In the genomic region with DNA sequence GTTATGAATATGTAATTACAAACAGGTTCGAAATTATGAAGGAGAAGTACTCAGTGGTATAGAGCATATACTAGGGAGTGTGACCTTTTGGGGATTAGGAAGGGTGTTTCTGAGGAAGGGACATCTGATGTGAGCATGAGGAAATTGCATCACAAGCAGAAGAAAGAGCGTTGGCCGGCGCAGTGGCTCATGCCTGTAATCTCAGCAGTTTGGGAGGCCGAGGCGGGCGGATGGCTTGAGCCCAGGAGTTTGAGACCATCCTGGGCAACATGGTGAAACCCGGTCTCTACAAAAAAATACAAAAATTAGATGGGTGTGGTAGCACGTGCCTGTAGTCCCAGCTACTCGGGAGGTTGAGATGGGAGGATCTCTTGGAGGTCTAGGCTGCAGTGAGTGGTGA, we compare ENCODE assay signal across 12 cellular contexts. TPM values are rescaled to one million over a fixed set of nuclear protein-coding genes. Genes with fewer than 3 reads are reported as not detected.
DNase-seq lines count a peak whose midpoint lies in the region; TF ChIP-seq lines count a peak whose summit lies in the region.
"Had no signal": no experiment of that assay in that cellular context is flagged by ENCODE, and none has a peak within 500 bp of the region (broad histone marks: within the 10 kb centered on the region; RNA-seq: fewer than 3 reads in every experiment).

No MANE protein-coding gene starts in this region.

- no peaks in the 10 kb centered on the region for H3K9me3 ChIP-seq in smooth muscle cell (replicated peaks; ENCODE audit: low read depth)
- H3K9me3 ChIP-seq: tibial artery had no signal

- no peak overlapping the region for H3K9ac ChIP-seq in smooth muscle cell (ENCODE audit: low read depth)

- peaks cover 6% of the 10 kb centered on the region for H3F3A ChIP-seq in smooth muscle cell (ENCODE audit: low read depth)

- no peaks in the 10 kb centered on the region for H3K27me3 Mint-ChIP-seq in activated CD4-positive, alpha-beta T cell treated with anti-CD3 and anti-CD28 coated beads, Interleukin-2, amount 10 ng/mL, durations not matched to agents 24 days and 14 days
- H3K27me3 Mint-ChIP-seq in dendritic cell treated with granulocyte-macrophage colony-stimulating factor and Interleukin-4, amounts not matched to agents 40 ng/mL and 50 ng/mL, for 4 days: no peaks in the 10 kb centered on the region
- H3K27me3 Mint-ChIP-seq in progenitor cell of endocrine pancreas (no peaks in the 10 kb centered on the region), chondrocyte (ENCODE audit: low read depth) (no peaks in the 10 kb centered on the region)

- DNase-seq in activated CD4-positive, alpha-beta T cell treated with anti-CD3 and anti-CD28 coated beads, Interleukin-2, amount 10 ng/mL, durations not matched to agents 24 days and 14 days: no peak
- no peak for DNase-seq in activated CD4-positive, alpha-beta T cell treated with anti-CD3 and anti-CD28 coated beads for 48 hours
- DNase-seq in NOMO-1 (lab: John Stamatoyannopoulos, UW; ENCODE audit: unreplicated experiment in 2 of 2) (peak; percentile 43 to 52), progenitor cell of endocrine pancreas (ENCODE audit: low spot score, unreplicated experiment) (no peak), chondrocyte (ENCODE audit: low spot score) (no peak), SHP77 (lab: John Stamatoyannopoulos, UW) (no peak), smooth muscle cell (lab: John Stamatoyannopoulos, UW; ENCODE audit: unreplicated experiment) (no peak)
- DNase-seq: NCI-H1048, SHP77 treated with DMSO at 0.1 percent for 48 hours had no signal

- peaks cover 15% of the 10 kb centered on the region for H3K36me3 Mint-ChIP-seq in activated CD4-positive, alpha-beta T cell treated with anti-CD3 and anti-CD28 coated beads, Interleukin-2, amount 10 ng/mL, durations not matched to agents 24 days and 14 days (ENCODE audit: low read depth)
- peaks cover 22% of the 10 kb centered on the region for H3K36me3 Mint-ChIP-seq in dendritic cell treated with granulocyte-macrophage colony-stimulating factor and Interleukin-4, amounts not matched to agents 40 ng/mL and 50 ng/mL, for 4 days (ENCODE audit: low read depth)
- H3K36me3 Mint-ChIP-seq in progenitor cell of endocrine pancreas (ENCODE audit: insufficient read depth): peaks cover 2% of the 10 kb centered on the region
- no peaks in the 10 kb centered on the region for H3K36me3 Mint-ChIP-seq in chondrocyte (ENCODE audit: low read depth)

- H3K27ac Mint-ChIP-seq in activated CD4-positive, alpha-beta T cell treated with anti-CD3 and anti-CD28 coated beads, Interleukin-2, amount 10 ng/mL, durations not matched to agents 24 days and 14 days: peak overlapping the region; percentile 79
- H3K27ac Mint-ChIP-seq in dendritic cell treated with granulocyte-macrophage colony-stimulating factor and Interleukin-4, amounts not matched to agents 40 ng/mL and 50 ng/mL, for 4 days: peak overlapping the region; percentile 98
- H3K27ac Mint-ChIP-seq in progenitor cell of endocrine pancreas: peak overlapping the region; percentile 41
- no peak overlapping the region for H3K27ac Mint-ChIP-seq in chondrocyte (ENCODE audit: unreplicated experiment)

- no peaks in the 10 kb centered on the region for H3K27me3 ChIP-seq in smooth muscle cell (ENCODE audit: low read depth)
- H3K27me3 ChIP-seq: tibial artery had no signal

- H3K4me1 ChIP-seq in smooth muscle cell (ENCODE audit: low read depth): peaks cover 7% of the 10 kb centered on the region

- peaks cover 34% of the 10 kb centered on the region for H3K79me2 ChIP-seq in smooth muscle cell (ENCODE audit: low read depth)

- H3K4me1 Mint-ChIP-seq in activated CD4-positive, alpha-beta T cell treated with anti-CD3 and anti-CD28 coated beads, Interleukin-2, amount 10 ng/mL, durations not matched to agents 24 days and 14 days: peaks cover 68% of the 10 kb centered on the region
- H3K4me1 Mint-ChIP-seq in dendritic cell treated with granulocyte-macrophage colony-stimulating factor and Interleukin-4, amounts not matched to agents 40 ng/mL and 50 ng/mL, for 4 days (ENCODE audit: low read depth): peaks cover 88% of the 10 kb centered on the region
- H3K4me1 Mint-ChIP-seq in progenitor cell of endocrine pancreas (ENCODE audit: low read depth) (peaks cover 19% of the 10 kb centered on the region), chondrocyte (ENCODE audit: low read depth) (peaks cover 11% of the 10 kb centered on the region)

- no peak overlapping the region for H3K4me2 ChIP-seq in smooth muscle cell

- no peak overlapping the region for H3K4me3 Mint-ChIP-seq in activated CD4-positive, alpha-beta T cell treated with anti-CD3 and anti-CD28 coated beads, Interleukin-2, amount 10 ng/mL, durations not matched to agents 24 days and 14 days
- peak overlapping the region; percentile 81 for H3K4me3 Mint-ChIP-seq in dendritic cell treated with granulocyte-macrophage colony-stimulating factor and Interleukin-4, amounts not matched to agents 40 ng/mL and 50 ng/mL, for 4 days
- H3K4me3 Mint-ChIP-seq in progenitor cell of endocrine pancreas (ENCODE audit: low read depth): no peak overlapping the region
- no peak overlapping the region for H3K4me3 Mint-ChIP-seq in chondrocyte (ENCODE audit: unreplicated experiment)

- no peaks in the 10 kb centered on the region for H3K9me3 Mint-ChIP-seq in activated CD4-positive, alpha-beta T cell treated with anti-CD3 and anti-CD28 coated beads, Interleukin-2, amount 10 ng/mL, durations not matched to agents 24 days and 14 days
- no peaks in the 10 kb centered on the region for H3K9me3 Mint-ChIP-seq in dendritic cell treated with granulocyte-macrophage colony-stimulating factor and Interleukin-4, amounts not matched to agents 40 ng/mL and 50 ng/mL, for 4 days
- H3K9me3 Mint-ChIP-seq in progenitor cell of endocrine pancreas (ENCODE audit: low read depth) (no peaks in the 10 kb centered on the region), chondrocyte (ENCODE audit: low read depth) (no peaks in the 10 kb centered on the region)

- no peaks in the 10 kb centered on the region for H3K36me3 ChIP-seq in smooth muscle cell (ENCODE audit: low read depth)
- H3K36me3 ChIP-seq: tibial artery had no signal

- H3K27ac ChIP-seq in smooth muscle cell (ENCODE audit: low read depth): no peak overlapping the region
- H3K27ac ChIP-seq: tibial artery had no signal

- TF ChIP-seq CTCF in progenitor cell of endocrine pancreas (IDR thresholded peaks at IDR 0.05; ENCODE audit: unreplicated experiment): no peak
- TF ChIP-seq CTCF in chondrocyte (IDR thresholded peaks at IDR 0.05): no peak
- TF ChIP-seq CTCF in smooth muscle cell (IDR thresholded peaks at IDR 0.05; ENCODE audit: borderline replicate concordance, insufficient read depth, poor library complexity, severe bottlenecking): no peak

- intact Hi-C loops in activated CD4-positive, alpha-beta T cell treated with anti-CD3 and anti-CD28 coated beads, Interleukin-2, amount 10 ng/mL, durations not matched to agents 24 days and 14 days (cut with micrococcal nuclease): no loop called here
- intact Hi-C loops in dendritic cell treated with granulocyte-macrophage colony-stimulating factor and Interleukin-4, amounts not matched to agents 40 ng/mL and 50 ng/mL, for 4 days (cut with micrococcal nuclease): loop anchor here (10.0 kb wide), 1 partner anchor 176 kb away; a partner anchor contains a TSS

- no peak overlapping the region for H3K4me3 ChIP-seq in smooth muscle cell
- H3K4me3 ChIP-seq: lung, tibial artery had no signal

- 68% methylated on average over 10 of the region's 10 CpGs for WGBS in smooth muscle cell (ENCODE audit: low lambda C conversion rate)

- no peak overlapping the region for H2AFZ ChIP-seq in smooth muscle cell (ENCODE audit: low read depth)

- H4K20me1 ChIP-seq in smooth muscle cell (ENCODE audit: low read depth): peaks cover 4% of the 10 kb centered on the region

RNA-seq across cellular contexts. Expression of a gene that starts 6.9 kb away (rescaled TPM):
- 45.0 and 46.3 TPM in 2 replicates for total RNA-seq in activated CD4-positive, alpha-beta T cell treated with anti-CD3 and anti-CD28 coated beads, Interleukin-2, amount 10 ng/mL, durations not matched to agents 24 days and 14 days
- 24.6 and 29.6 TPM in 2 replicates for total RNA-seq in progenitor cell of endocrine pancreas
- total RNA-seq in chondrocyte: 8.8 to 10.6 TPM (median 9.3 TPM) in 3 replicates
- total RNA-seq in smooth muscle cell: 7.2 and 23.4 TPM in 2 replicates
- polyA plus RNA-seq in smooth muscle cell: 43.1 and 70.6 TPM in 2 replicates

Comparison
In these comparisons a context has a peak if more than half of its experiments do, and no peak if none do; other contexts are left out.
1. DNase-seq: peak in NOMO-1 (2 of 2); none in activated CD4-positive, alpha-beta T cell treated with anti-CD3 and anti-CD28 coated beads, Interleukin-2, amount 10 ng/mL, durations not matched to agents 24 days and 14 days (single experiment), activated CD4-positive, alpha-beta T cell treated with anti-CD3 and anti-CD28 coated beads for 48 hours (single experiment), progenitor cell of endocrine pancreas (single experiment), chondrocyte (single experiment), SHP77 (0 of 2) and smooth muscle cell (single experiment).